In the genomic region with DNA sequence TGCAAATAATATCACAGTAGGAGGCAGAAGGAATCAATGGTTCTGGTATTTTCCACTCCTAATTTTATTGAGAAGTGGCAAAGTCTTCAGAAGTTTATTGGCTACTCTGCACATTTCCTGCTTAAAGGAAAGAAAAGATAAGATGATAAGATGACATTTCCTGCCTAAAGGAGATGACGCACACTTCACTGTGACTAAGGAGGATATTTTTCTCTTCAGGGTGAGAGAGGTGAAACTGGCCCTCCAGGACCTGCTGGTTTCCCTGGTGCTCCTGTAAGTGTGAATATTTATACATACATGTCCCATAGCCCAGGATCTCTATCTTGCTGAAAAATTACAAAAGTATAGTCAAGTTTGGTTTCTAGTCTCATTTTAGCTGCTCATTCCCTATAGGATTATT, we compare ENCODE assay signal across 1 cellular context.
TF ChIP-seq lines count a peak whose summit lies in the region.

No MANE protein-coding gene starts in this region.

TF ChIP-seq in IMR-90, 13 proteins besides CTCF, POLR2A, EP300 and RAD21:
- TF ChIP-seq SMC3 (IDR thresholded peaks at IDR 0.05; ENCODE audit: low read depth, low read length) (0 out of 2 replicates have a peak, but pooled peaks have one; percentile 15), MAZ (IDR thresholded peaks at IDR 0.05; ENCODE audit: borderline replicate concordance, low read depth, low read length) (no peak), NFE2L2 (IDR thresholded peaks at IDR 0.05; ENCODE audit: low read depth, low read length) (peak; percentile 46; the same call in 1 of the 2 replicates), MAFK (IDR thresholded peaks at IDR 0.05; ENCODE audit: low read depth, low read length) (peak; percentile 46; the same call in 1 of the 2 replicates), RCOR1 (IDR thresholded peaks at IDR 0.05; ENCODE audit: insufficient replicate concordance, low read length) (no peak), MXI1 (IDR thresholded peaks at IDR 0.05; ENCODE audit: borderline replicate concordance, low read depth, low read length) (no peak), BHLHE40 (IDR thresholded peaks at IDR 0.05; ENCODE audit: low read depth, low read length) (no peak), CEBPB (IDR thresholded peaks at IDR 0.05; ENCODE audit: low read depth, low read length) (no peak), CHD1 (IDR thresholded peaks at IDR 0.05; ENCODE audit: low read depth, low read length) (no peak), FOS (IDR thresholded peaks at IDR 0.05; ENCODE audit: low read depth, low read length) (0 out of 2 replicates have a peak, but pooled peaks have one; percentile 12), RFX5 (IDR thresholded peaks at IDR 0.05; ENCODE audit: low read depth, low read length) (no peak)
- TF ChIP-seq, protein P1, sequence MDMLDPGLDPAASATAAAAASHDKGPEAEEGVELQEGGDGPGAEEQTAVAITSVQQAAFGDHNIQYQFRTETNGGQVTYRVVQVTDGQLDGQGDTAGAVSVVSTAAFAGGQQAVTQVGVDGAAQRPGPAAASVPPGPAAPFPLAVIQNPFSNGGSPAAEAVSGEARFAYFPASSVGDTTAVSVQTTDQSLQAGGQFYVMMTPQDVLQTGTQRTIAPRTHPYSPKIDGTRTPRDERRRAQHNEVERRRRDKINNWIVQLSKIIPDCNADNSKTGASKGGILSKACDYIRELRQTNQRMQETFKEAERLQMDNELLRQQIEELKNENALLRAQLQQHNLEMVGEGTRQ (IDR thresholded peaks at IDR 0.05; ENCODE audit: low read depth, low read length): no peak
- TF ChIP-seq, protein P2, sequence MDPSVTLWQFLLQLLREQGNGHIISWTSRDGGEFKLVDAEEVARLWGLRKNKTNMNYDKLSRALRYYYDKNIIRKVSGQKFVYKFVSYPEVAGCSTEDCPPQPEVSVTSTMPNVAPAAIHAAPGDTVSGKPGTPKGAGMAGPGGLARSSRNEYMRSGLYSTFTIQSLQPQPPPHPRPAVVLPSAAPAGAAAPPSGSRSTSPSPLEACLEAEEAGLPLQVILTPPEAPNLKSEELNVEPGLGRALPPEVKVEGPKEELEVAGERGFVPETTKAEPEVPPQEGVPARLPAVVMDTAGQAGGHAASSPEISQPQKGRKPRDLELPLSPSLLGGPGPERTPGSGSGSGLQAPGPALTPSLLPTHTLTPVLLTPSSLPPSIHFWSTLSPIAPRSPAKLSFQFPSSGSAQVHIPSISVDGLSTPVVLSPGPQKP (IDR thresholded peaks at IDR 0.05; ENCODE audit: borderline replicate concordance, low read depth, low read length): no peak
